Comparison of ENCODE assay signal across 9 cellular contexts in genomic region chr3:111338059-111338698, GRCh38.
DNase-seq lines count a peak whose midpoint lies in the region; ATAC-seq lines count a peak whose summit lies in the region.
"Had no signal": no experiment of that assay in that cellular context is flagged by ENCODE, and none has a peak within 500 bp of the region (broad histone marks: within the 10 kb centered on the region; RNA-seq: fewer than 3 reads in every experiment).

No MANE protein-coding gene starts in this region.

- H3K4me1 ChIP-seq in HAP-1 = peaks cover 3% of the 10 kb centered on the region

- no peaks in the 10 kb centered on the region for H3K9me3 ChIP-seq in HAP-1

- H3K36me3 Mint-ChIP-seq in activated T-cell treated with anti-CD3 and anti-CD28 coated beads, Interleukin-2, amount 50 U/mL, for 4 hours (ENCODE audit: insufficient read depth) = peaks cover 3% of the 10 kb centered on the region
- peaks cover 6% of the 10 kb centered on the region for H3K36me3 Mint-ChIP-seq in T-helper 2 cell treated with Interferon-gamma antibody and Interleukin-4, amounts not matched to agents 5 μg/mL and 100 μg/mL, for 36 hours (ENCODE audit: low read depth)

- H3K4me3 ChIP-seq in HAP-1 = no peak overlapping the region

- no peaks in the 10 kb centered on the region for H3K27me3 ChIP-seq in HAP-1 (ENCODE audit: low read depth)

- H3K27me3 Mint-ChIP-seq in activated T-cell treated with anti-CD3 and anti-CD28 coated beads, Interleukin-2, amount 50 U/mL, for 4 hours (ENCODE audit: low read depth) = no peaks in the 10 kb centered on the region
- peaks cover 2% of the 10 kb centered on the region for H3K27me3 Mint-ChIP-seq in T-helper 2 cell treated with Interferon-gamma antibody and Interleukin-4, amounts not matched to agents 5 μg/mL and 100 μg/mL, for 36 hours (ENCODE audit: low read depth)
- H3K27me3 Mint-ChIP-seq: activated B cell treated with CpG ODN at 0.5 μM for 24 hours had no signal

- peaks cover 9% of the 10 kb centered on the region for H3K4me1 Mint-ChIP-seq in activated T-cell treated with anti-CD3 and anti-CD28 coated beads, Interleukin-2, amount 50 U/mL, for 4 hours (ENCODE audit: low read depth)
- H3K4me1 Mint-ChIP-seq in T-helper 2 cell treated with Interferon-gamma antibody and Interleukin-4, amounts not matched to agents 5 μg/mL and 100 μg/mL, for 36 hours (ENCODE audit: low read depth) = peaks cover 16% of the 10 kb centered on the region
- H3K4me1 Mint-ChIP-seq: activated B cell treated with CpG ODN at 0.5 μM for 24 hours had no signal

- no peak overlapping the region for H3K4me3 Mint-ChIP-seq in activated T-cell treated with anti-CD3 and anti-CD28 coated beads, Interleukin-2, amount 50 U/mL, for 4 hours
- no peak overlapping the region for H3K4me3 Mint-ChIP-seq in T-helper 2 cell treated with Interferon-gamma antibody and Interleukin-4, amounts not matched to agents 5 μg/mL and 100 μg/mL, for 36 hours
- H3K4me3 Mint-ChIP-seq: activated B cell treated with CpG ODN at 0.5 μM for 24 hours had no signal

- DNase-seq in DMS 273 (lab: John Stamatoyannopoulos, UW; ENCODE audit: unreplicated experiment) (peak; percentile 88), HAP-1 (ENCODE audit: low spot score in 2 of 2) (peak; percentile 70 to 79), NCI-H748 (lab: John Stamatoyannopoulos, UW; ENCODE audit: unreplicated experiment) (peak; percentile 71), globus pallidus (ENCODE audit: low spot score) (peak; percentile 54), sciatic nerve (ENCODE audit: low spot score) (peak; percentile 64), OCI-M2 (lab: John Stamatoyannopoulos, UW; ENCODE audit: unreplicated experiment) (no peak)
- DNase-seq in activated T-cell treated with anti-CD3 and anti-CD28 coated beads, Interleukin-2, amount 50 U/mL, for 4 hours = peak; percentile 33
- no peak for DNase-seq in T-helper 2 cell treated with Interferon-gamma antibody and Interleukin-4, amounts not matched to agents 5 μg/mL and 100 μg/mL, for 36 hours (ENCODE audit: low spot score)
- DNase-seq: activated B cell treated with CpG ODN at 0.5 μM for 24 hours had no signal

- H3K27ac Mint-ChIP-seq in T-helper 2 cell treated with Interferon-gamma antibody and Interleukin-4, amounts not matched to agents 5 μg/mL and 100 μg/mL, for 36 hours = no peak overlapping the region
- H3K27ac Mint-ChIP-seq: activated B cell treated with CpG ODN at 0.5 μM for 24 hours had no signal

- peaks cover 17% of the 10 kb centered on the region for H3K9me3 Mint-ChIP-seq in activated T-cell treated with anti-CD3 and anti-CD28 coated beads, Interleukin-2, amount 50 U/mL, for 4 hours
- peaks cover 14% of the 10 kb centered on the region for H3K9me3 Mint-ChIP-seq in T-helper 2 cell treated with Interferon-gamma antibody and Interleukin-4, amounts not matched to agents 5 μg/mL and 100 μg/mL, for 36 hours

- no peaks in the 10 kb centered on the region for H3K36me3 ChIP-seq in HAP-1 (replicated peaks)

- in situ Hi-C loops in HAP-1 (cut with MboI; ENCODE audit: low sequenced_read_pairs) = no loop called here

- intact Hi-C loops in sciatic nerve (cut with DNase I) = no loop called here

- peak; percentile 46 to 50 for ATAC-seq in activated T-cell treated with anti-CD3 and anti-CD28 coated beads, Interleukin-2, amount 50 U/mL, for 4 hours
- ATAC-seq in sciatic nerve = no peak

Comparison
In these comparisons a context has a peak if more than half of its experiments do, and no peak if none do; other contexts are left out.
1. DNase-seq: peak in DMS 273 (single experiment), HAP-1 (2 of 2), NCI-H748 (single experiment), activated T-cell treated with anti-CD3 and anti-CD28 coated beads, Interleukin-2, amount 50 U/mL, for 4 hours (single experiment), globus pallidus (single experiment) and sciatic nerve (single experiment); none in OCI-M2 (single experiment) and T-helper 2 cell treated with Interferon-gamma antibody and Interleukin-4, amounts not matched to agents 5 μg/mL and 100 μg/mL, for 36 hours (single experiment).